9 cellular contexts compared by ENCODE assay signal in the genomic region with DNA sequence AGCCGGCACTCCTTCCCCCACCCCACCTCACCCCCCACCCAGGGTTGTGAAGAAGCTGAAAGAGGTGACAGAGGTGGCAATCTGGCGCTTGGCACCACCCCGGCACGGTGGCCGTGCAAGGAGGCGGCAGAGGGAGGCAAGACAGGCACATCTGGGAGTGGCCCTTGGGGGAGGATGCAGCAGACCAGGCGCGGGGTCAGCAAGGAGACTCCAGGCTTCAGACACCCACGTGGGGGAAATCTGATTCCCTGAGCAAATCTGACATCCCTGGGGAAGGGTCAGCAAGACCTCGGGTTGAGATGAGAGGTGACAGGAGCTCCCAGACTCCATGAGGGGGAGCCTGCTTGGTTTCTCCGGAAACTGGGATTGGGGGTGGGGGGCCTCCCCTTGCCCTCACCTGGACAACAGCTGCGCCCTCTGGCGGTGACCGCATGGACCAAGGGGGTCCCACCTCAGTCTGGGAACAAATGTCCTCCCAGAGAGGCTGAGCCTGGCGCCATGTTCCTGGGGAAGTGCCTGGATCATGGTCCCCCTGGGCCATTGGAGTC. TPM values are rescaled to one million over a fixed set of nuclear protein-coding genes. Genes with fewer than 3 reads are reported as not detected.
A peak's percentile ranks its signal among the peaks of the same experiment; 100 is the strongest.
DNase-seq lines count a peak whose midpoint lies in the region; ATAC-seq and TF ChIP-seq lines count a peak whose summit lies in the region.
"Had no signal": no experiment of that assay in that cellular context is flagged by ENCODE, and none has a peak within 500 bp of the region (broad histone marks: within the 10 kb centered on the region; RNA-seq: fewer than 3 reads in every experiment).

No MANE protein-coding gene starts in this region.

- no peak overlapping the region for H3K27ac ChIP-seq in CD8-positive, alpha-beta T cell (ENCODE audit: low read depth, low read length)
- H3K27ac ChIP-seq in coronary artery (peak overlapping the region; percentile 89 to 98), neural cell (ENCODE audit: low read length) (no peak overlapping the region)

- H3K27me3 ChIP-seq in CD8-positive, alpha-beta T cell (ENCODE audit: insufficient read depth, low read length): no peaks in the 10 kb centered on the region
- no peaks in the 10 kb centered on the region for H3K27me3 ChIP-seq in neural cell (ENCODE audit: insufficient read depth, low read depth, low read length)

- H3K79me2 ChIP-seq in neural cell (replicated peaks; ENCODE audit: insufficient read depth, low read length): peaks cover 8% of the 10 kb centered on the region

- no peaks in the 10 kb centered on the region for H3K27me3 Mint-ChIP-seq in CD8-positive, alpha-beta T cell (ENCODE audit: low read depth)

- no peaks in the 10 kb centered on the region for H3K36me3 Mint-ChIP-seq in CD8-positive, alpha-beta T cell

- H3K4me1 ChIP-seq in CD8-positive, alpha-beta T cell (ENCODE audit: insufficient read depth, low read length): peaks cover 24% of the 10 kb centered on the region

- POLR2A ChIA-PET in CD8-positive, alpha-beta T cell (lab: Charles Lee): no interaction called here

- no peak for TF ChIP-seq EP300 in neural cell (conservative IDR thresholded peaks at IDR 0.05; ENCODE audit: poor library complexity, severe bottlenecking)

- CTCF ChIA-PET in CD8-positive, alpha-beta T cell (lab: Charles Lee): interaction anchor here (0.9 to 3.6 kb wide), 8 partner anchors 12 to 84 kb away, joined by 3 to 53 read pairs (median 6); no protein-coding TSS in a partner anchor

- no peak overlapping the region for H3K4me3 Mint-ChIP-seq in CD8-positive, alpha-beta T cell

- no peaks in the 10 kb centered on the region for H4K20me1 ChIP-seq in neural cell (ENCODE audit: insufficient read depth)

- DNase-seq in CD8-positive, alpha-beta T cell: peak in 5 of 7 experiments; percentile 29 to 67 (median 45)
- DNase-seq in NAMALWA (ENCODE audit: low spot score) (peak; percentile 50), coronary artery (ENCODE audit: low spot score) (no peak), NCI-H1694 (lab: John Stamatoyannopoulos, UW) (no peak), GDM1 (lab: John Stamatoyannopoulos, UW) (no peak), AML-193 (lab: John Stamatoyannopoulos, UW) (no peak), HK-2 (ENCODE audit: unreplicated experiment) (no peak)
- DNase-seq: Kasumi-1 had no signal

- no peaks in the 10 kb centered on the region for H3K9me2 ChIP-seq in neural cell (ENCODE audit: insufficient read depth, low read length)

- intact Hi-C loops in CD8-positive, alpha-beta T cell (cut with DNase I, micrococcal nuclease): loop anchor here in 1 of 2 experiments (1.0 kb wide), 1 partner anchor 84 kb away; no protein-coding TSS in a partner anchor

- ATAC-seq in CD8-positive, alpha-beta T cell: no peak

- H3K9ac ChIP-seq in neural cell (ENCODE audit: low read length): no peak overlapping the region

- H3K4me3 ChIP-seq in CD8-positive, alpha-beta T cell (ENCODE audit: low read depth, low read length): no peak overlapping the region
- no peak overlapping the region for H3K4me3 ChIP-seq in coronary artery
- no peak overlapping the region for H3K4me3 ChIP-seq in neural cell (ENCODE audit: low read length)

- H3K36me3 ChIP-seq in CD8-positive, alpha-beta T cell (ENCODE audit: insufficient read depth, low read length): no peaks in the 10 kb centered on the region
- H3K36me3 ChIP-seq in neural cell (ENCODE audit: insufficient read depth, low read length): no peaks in the 10 kb centered on the region

- TF ChIP-seq CTCF in CD8-positive, alpha-beta T cell (IDR thresholded peaks at IDR 0.05): peak; percentile 27
- TF ChIP-seq CTCF in coronary artery (IDR thresholded peaks at IDR 0.05) (no peak), neural cell (IDR thresholded peaks at IDR 0.05; ENCODE audit: poor library complexity, severe bottlenecking) (peak; percentile 34)

- no peak overlapping the region for H3K4me2 ChIP-seq in neural cell (ENCODE audit: low read length)

- no peaks in the 10 kb centered on the region for H3K9me3 Mint-ChIP-seq in CD8-positive, alpha-beta T cell

- H3K9me3 ChIP-seq in CD8-positive, alpha-beta T cell (ENCODE audit: low read length): no peaks in the 10 kb centered on the region
- no peaks in the 10 kb centered on the region for H3K9me3 ChIP-seq in neural cell (ENCODE audit: low read length)

- peaks cover 12% of the 10 kb centered on the region for H3K4me1 Mint-ChIP-seq in CD8-positive, alpha-beta T cell (ENCODE audit: low read depth)

- no peaks in the 10 kb centered on the region for H3F3A ChIP-seq in neural cell (ENCODE audit: insufficient read depth, low read length, poor library complexity, severe bottlenecking)

- H3K27ac Mint-ChIP-seq in CD8-positive, alpha-beta T cell: no peak overlapping the region

- TF ChIP-seq RAD21 in neural cell (conservative IDR thresholded peaks at IDR 0.05): no peak

- no peak overlapping the region for H2AFZ ChIP-seq in neural cell (ENCODE audit: low read depth, low read length)

TF ChIP-seq in neural cell, 6 proteins besides CTCF, POLR2A, EP300 and RAD21:
- no peak for TF ChIP-seq MXI1 (conservative IDR thresholded peaks at IDR 0.05; ENCODE audit: poor library complexity, severe bottlenecking)
- no peak for TF ChIP-seq SMC3 (conservative IDR thresholded peaks at IDR 0.05; ENCODE audit: poor library complexity)
- no peak for TF ChIP-seq EZH2 (IDR thresholded peaks at IDR 0.05; ENCODE audit: borderline replicate concordance, insufficient read depth, low read length, poor library complexity, severe bottlenecking)
- no peak for TF ChIP-seq TAF1 (IDR thresholded peaks at IDR 0.05; ENCODE audit: low read depth)
- no peak for TF ChIP-seq POLR2AphosphoS5 (IDR thresholded peaks at IDR 0.05)
- TF ChIP-seq, protein P1, sequence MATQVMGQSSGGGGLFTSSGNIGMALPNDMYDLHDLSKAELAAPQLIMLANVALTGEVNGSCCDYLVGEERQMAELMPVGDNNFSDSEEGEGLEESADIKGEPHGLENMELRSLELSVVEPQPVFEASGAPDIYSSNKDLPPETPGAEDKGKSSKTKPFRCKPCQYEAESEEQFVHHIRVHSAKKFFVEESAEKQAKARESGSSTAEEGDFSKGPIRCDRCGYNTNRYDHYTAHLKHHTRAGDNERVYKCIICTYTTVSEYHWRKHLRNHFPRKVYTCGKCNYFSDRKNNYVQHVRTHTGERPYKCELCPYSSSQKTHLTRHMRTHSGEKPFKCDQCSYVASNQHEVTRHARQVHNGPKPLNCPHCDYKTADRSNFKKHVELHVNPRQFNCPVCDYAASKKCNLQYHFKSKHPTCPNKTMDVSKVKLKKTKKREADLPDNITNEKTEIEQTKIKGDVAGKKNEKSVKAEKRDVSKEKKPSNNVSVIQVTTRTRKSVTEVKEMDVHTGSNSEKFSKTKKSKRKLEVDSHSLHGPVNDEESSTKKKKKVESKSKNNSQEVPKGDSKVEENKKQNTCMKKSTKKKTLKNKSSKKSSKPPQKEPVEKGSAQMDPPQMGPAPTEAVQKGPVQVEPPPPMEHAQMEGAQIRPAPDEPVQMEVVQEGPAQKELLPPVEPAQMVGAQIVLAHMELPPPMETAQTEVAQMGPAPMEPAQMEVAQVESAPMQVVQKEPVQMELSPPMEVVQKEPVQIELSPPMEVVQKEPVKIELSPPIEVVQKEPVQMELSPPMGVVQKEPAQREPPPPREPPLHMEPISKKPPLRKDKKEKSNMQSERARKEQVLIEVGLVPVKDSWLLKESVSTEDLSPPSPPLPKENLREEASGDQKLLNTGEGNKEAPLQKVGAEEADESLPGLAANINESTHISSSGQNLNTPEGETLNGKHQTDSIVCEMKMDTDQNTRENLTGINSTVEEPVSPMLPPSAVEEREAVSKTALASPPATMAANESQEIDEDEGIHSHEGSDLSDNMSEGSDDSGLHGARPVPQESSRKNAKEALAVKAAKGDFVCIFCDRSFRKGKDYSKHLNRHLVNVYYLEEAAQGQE (IDR thresholded peaks at IDR 0.05; ENCODE audit: borderline replicate concordance): no peak

RNA-seq across cellular contexts. Expression of gene RCOR2, which starts 4.0 kb away (rescaled TPM):
- total RNA-seq in CD8-positive, alpha-beta T cell: not detected
- polyA plus RNA-seq in neural cell: 41.5 and 51.0 TPM in 2 replicates
- 40.3 and 41.1 TPM in 2 replicates for polyA minus RNA-seq in neural cell

RNA-seq across cellular contexts. Expression of gene NAA40, which starts 17.9 kb away (rescaled TPM):
- 10 to 100 TPM; 12.0 to 14.6 TPM for total RNA-seq in CD8-positive, alpha-beta T cell
- polyA plus RNA-seq in neural cell: 53.6 and 66.7 TPM in 2 replicates
- polyA minus RNA-seq in neural cell: 36.3 and 37.3 TPM in 2 replicates

RNA-seq across cellular contexts. Expression of gene COX8A, which starts 53.5 kb away (rescaled TPM):
- 100 to 1,000 TPM in 1 of 2 experiments, 10 to 100 TPM in 1; 97.6 to 111 TPM for total RNA-seq in CD8-positive, alpha-beta T cell
- polyA plus RNA-seq in neural cell: 861 and 863 TPM in 2 replicates
- polyA minus RNA-seq in neural cell: 201 and 218 TPM in 2 replicates

Comparison
In these comparisons a context has a peak if more than half of its experiments do, and no peak if none do; other contexts are left out.
1. DNase-seq: peak in CD8-positive, alpha-beta T cell (5 of 7) and NAMALWA (single experiment); none in coronary artery (single experiment), NCI-H1694 (single experiment), GDM1 (single experiment), AML-193 (0 of 2) and HK-2 (single experiment).
2. H3K27ac ChIP-seq: peak in coronary artery (2 of 2); none in CD8-positive, alpha-beta T cell (single experiment) and neural cell (single experiment).